8 cellular contexts compared by ENCODE assay signal in the genomic region with DNA sequence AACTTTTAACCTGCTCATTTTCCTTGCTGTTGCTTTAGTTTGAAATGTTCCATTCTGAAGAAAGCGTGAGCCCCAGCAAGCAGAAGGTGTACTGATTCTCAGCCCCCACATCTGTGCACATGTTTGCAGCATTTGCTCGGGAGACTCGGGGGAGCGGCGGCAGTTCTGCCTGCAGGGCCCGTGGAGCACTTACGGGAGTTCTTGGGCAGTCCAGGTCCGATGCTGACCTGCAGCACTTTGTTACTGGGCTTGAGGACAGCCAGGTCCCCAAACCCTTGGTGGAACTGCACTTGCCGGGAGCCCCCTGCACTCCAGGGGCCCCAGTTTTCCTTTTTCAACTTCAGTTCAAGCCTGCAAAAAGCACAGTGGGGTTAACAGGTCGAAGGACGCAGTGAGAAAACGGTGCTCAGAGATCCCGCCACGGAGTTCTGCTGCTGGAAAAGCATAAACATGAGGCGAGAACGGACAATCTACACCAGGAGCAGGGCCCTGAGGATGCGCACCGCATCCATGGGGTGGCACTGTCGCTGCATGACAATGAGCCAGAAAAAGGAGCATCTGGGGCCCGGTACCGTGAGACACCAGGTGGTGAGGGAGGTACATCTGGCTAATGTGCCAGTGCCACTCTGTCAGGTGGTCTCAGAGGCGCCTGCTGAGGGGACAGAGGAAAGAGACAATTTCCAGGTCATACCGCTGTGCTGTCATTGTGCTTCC. TPM values are rescaled to one million over a fixed set of nuclear protein-coding genes. Genes with fewer than 3 reads are reported as not detected.
DNase-seq lines count a peak whose midpoint lies in the region; ATAC-seq and TF ChIP-seq lines count a peak whose summit lies in the region.

No MANE protein-coding gene starts in this region.

- no peaks in the 10 kb centered on the region for H3K4me1 Mint-ChIP-seq in activated T-cell treated with anti-CD3 and anti-CD28 coated beads, Interleukin-2, amount 50 U/mL, for 72 hours (ENCODE audit: low read depth)
- no peaks in the 10 kb centered on the region for H3K4me1 Mint-ChIP-seq in memory B cell
- no peaks in the 10 kb centered on the region for H3K4me1 Mint-ChIP-seq in CD4-positive, alpha-beta memory T cell

- no peaks in the 10 kb centered on the region for H3K27me3 Mint-ChIP-seq in activated T-cell treated with anti-CD3 and anti-CD28 coated beads, Interleukin-2, amount 50 U/mL, for 72 hours (ENCODE audit: low read depth)
- H3K27me3 Mint-ChIP-seq in memory B cell, result no peaks in the 10 kb centered on the region
- H3K27me3 Mint-ChIP-seq in CD4-positive, alpha-beta memory T cell, result no peaks in the 10 kb centered on the region

- H3K9me3 ChIP-seq in CD4-positive, alpha-beta memory T cell (ENCODE audit: control insufficient read depth in 1 of 2, low read length in 2 of 2), result no peaks in the 10 kb centered on the region

- no peaks in the 10 kb centered on the region for H3K36me3 ChIP-seq in CD4-positive, alpha-beta memory T cell (ENCODE audit: insufficient read depth, low read length)

- peak; percentile 11 for DNase-seq in NCI-H2029 treated with DMSO at 0.1 percent for 48 hours (lab: John Stamatoyannopoulos, UW)
- peak; percentile 19 to 23 for DNase-seq in activated T-cell treated with anti-CD3 and anti-CD28 coated beads, Interleukin-2, amount 50 U/mL, for 72 hours
- DNase-seq in memory B cell (ENCODE audit: low spot score in 2 of 2), result no peak
- no peak for DNase-seq in CD4-positive, alpha-beta memory T cell
- no peak for DNase-seq in NCI-H774 (lab: John Stamatoyannopoulos, UW)
- no peak for DNase-seq in MV-4-11 (lab: John Stamatoyannopoulos, UW)
- DNase-seq in AML-193 (lab: John Stamatoyannopoulos, UW), result no peak

- H3K27ac Mint-ChIP-seq in activated T-cell treated with anti-CD3 and anti-CD28 coated beads, Interleukin-2, amount 50 U/mL, for 72 hours, result no peak overlapping the region
- no peak overlapping the region for H3K27ac Mint-ChIP-seq in memory B cell
- no peak overlapping the region for H3K27ac Mint-ChIP-seq in CD4-positive, alpha-beta memory T cell

- H3K27ac ChIP-seq in CD4-positive, alpha-beta memory T cell (ENCODE audit: low read depth, low read length), result no peak overlapping the region

- no peaks in the 10 kb centered on the region for H3K4me1 ChIP-seq in CD4-positive, alpha-beta memory T cell (ENCODE audit: insufficient read depth, low read length)

- no peak overlapping the region for H3K4me3 Mint-ChIP-seq in activated T-cell treated with anti-CD3 and anti-CD28 coated beads, Interleukin-2, amount 50 U/mL, for 72 hours
- no peak overlapping the region for H3K4me3 Mint-ChIP-seq in memory B cell
- H3K4me3 Mint-ChIP-seq in CD4-positive, alpha-beta memory T cell, result no peak overlapping the region

- peak; percentile 55 for TF ChIP-seq CTCF in GM12872 (IDR thresholded peaks at IDR 0.05; ENCODE audit: insufficient read depth, low read depth, low read length)

- CTCF ChIA-PET in CD4-positive, alpha-beta memory T cell (lab: Charles Lee; ENCODE audit: partially characterized antibody), result interaction anchor here (1.0 kb wide), 1 partner anchor 368 kb away, joined by 5 read pairs; no protein-coding TSS in a partner anchor

- no peaks in the 10 kb centered on the region for H3K36me3 Mint-ChIP-seq in activated T-cell treated with anti-CD3 and anti-CD28 coated beads, Interleukin-2, amount 50 U/mL, for 72 hours (ENCODE audit: insufficient read depth in 2 of 2)
- H3K36me3 Mint-ChIP-seq in memory B cell, result peaks cover 15% of the 10 kb centered on the region
- H3K36me3 Mint-ChIP-seq in CD4-positive, alpha-beta memory T cell, result no peaks in the 10 kb centered on the region

- no peaks in the 10 kb centered on the region for H3K9me3 Mint-ChIP-seq in activated T-cell treated with anti-CD3 and anti-CD28 coated beads, Interleukin-2, amount 50 U/mL, for 72 hours
- H3K9me3 Mint-ChIP-seq in memory B cell, result no peaks in the 10 kb centered on the region
- no peaks in the 10 kb centered on the region for H3K9me3 Mint-ChIP-seq in CD4-positive, alpha-beta memory T cell

- H3K27me3 ChIP-seq in CD4-positive, alpha-beta memory T cell (ENCODE audit: insufficient read depth, low read length), result no peaks in the 10 kb centered on the region

- no peak overlapping the region for H3K4me3 ChIP-seq in CD4-positive, alpha-beta memory T cell (ENCODE audit: low read length in 2 of 2)

- intact Hi-C loops in CD4-positive, alpha-beta memory T cell (cut with micrococcal nuclease), result loop anchor here (5.0 kb wide), 1 partner anchor 331 kb away; no protein-coding TSS in a partner anchor

- ATAC-seq in activated T-cell treated with anti-CD3 and anti-CD28 coated beads, Interleukin-2, amount 50 U/mL, for 72 hours (replicated peaks in 1 of 2), result no peak
- peak; percentile 44 for ATAC-seq in memory B cell (ENCODE audit: low read depth)

- POLR2A ChIA-PET in CD4-positive, alpha-beta memory T cell (lab: Charles Lee; ENCODE audit: partially characterized antibody), result no interaction called here

RNA-seq across cellular contexts. Expression of gene LDHAL6B, which starts 45.6 kb away (rescaled TPM):
- total RNA-seq in activated T-cell treated with anti-CD3 and anti-CD28 coated beads, Interleukin-2, amount 50 U/mL, for 72 hours, result not detected
- not detected for total RNA-seq in CD4-positive, alpha-beta memory T cell
- not detected for polyA plus RNA-seq in CD4-positive, alpha-beta memory T cell

RNA-seq across cellular contexts. Expression of gene CCNB2, which starts 56.1 kb away (rescaled TPM):
- 10 to 100 TPM; 65.9 to 77.8 TPM for total RNA-seq in activated T-cell treated with anti-CD3 and anti-CD28 coated beads, Interleukin-2, amount 50 U/mL, for 72 hours
- total RNA-seq in CD4-positive, alpha-beta memory T cell, result under 1 TPM in 1 of 2 experiments, not detected in 1; 0.44 TPM
- polyA plus RNA-seq in CD4-positive, alpha-beta memory T cell, result not detected

Comparison
In these comparisons a context has a peak if more than half of its experiments do, and no peak if none do; other contexts are left out.
1. DNase-seq: peak in NCI-H2029 treated with DMSO at 0.1 percent for 48 hours (single experiment) and activated T-cell treated with anti-CD3 and anti-CD28 coated beads, Interleukin-2, amount 50 U/mL, for 72 hours (2 of 2); none in memory B cell (0 of 2), CD4-positive, alpha-beta memory T cell (0 of 5), NCI-H774 (single experiment), MV-4-11 (single experiment) and AML-193 (0 of 2).
2. RNA of gene CCNB2, which starts 56.1 kb away (total RNA-seq): 65.9 to 77.8 TPM in activated T-cell treated with anti-CD3 and anti-CD28 coated beads, Interleukin-2, amount 50 U/mL, for 72 hours; 0.44 TPM in CD4-positive, alpha-beta memory T cell; every median in the first group is over 10 times any median in the second.